In the genomic region with DNA sequence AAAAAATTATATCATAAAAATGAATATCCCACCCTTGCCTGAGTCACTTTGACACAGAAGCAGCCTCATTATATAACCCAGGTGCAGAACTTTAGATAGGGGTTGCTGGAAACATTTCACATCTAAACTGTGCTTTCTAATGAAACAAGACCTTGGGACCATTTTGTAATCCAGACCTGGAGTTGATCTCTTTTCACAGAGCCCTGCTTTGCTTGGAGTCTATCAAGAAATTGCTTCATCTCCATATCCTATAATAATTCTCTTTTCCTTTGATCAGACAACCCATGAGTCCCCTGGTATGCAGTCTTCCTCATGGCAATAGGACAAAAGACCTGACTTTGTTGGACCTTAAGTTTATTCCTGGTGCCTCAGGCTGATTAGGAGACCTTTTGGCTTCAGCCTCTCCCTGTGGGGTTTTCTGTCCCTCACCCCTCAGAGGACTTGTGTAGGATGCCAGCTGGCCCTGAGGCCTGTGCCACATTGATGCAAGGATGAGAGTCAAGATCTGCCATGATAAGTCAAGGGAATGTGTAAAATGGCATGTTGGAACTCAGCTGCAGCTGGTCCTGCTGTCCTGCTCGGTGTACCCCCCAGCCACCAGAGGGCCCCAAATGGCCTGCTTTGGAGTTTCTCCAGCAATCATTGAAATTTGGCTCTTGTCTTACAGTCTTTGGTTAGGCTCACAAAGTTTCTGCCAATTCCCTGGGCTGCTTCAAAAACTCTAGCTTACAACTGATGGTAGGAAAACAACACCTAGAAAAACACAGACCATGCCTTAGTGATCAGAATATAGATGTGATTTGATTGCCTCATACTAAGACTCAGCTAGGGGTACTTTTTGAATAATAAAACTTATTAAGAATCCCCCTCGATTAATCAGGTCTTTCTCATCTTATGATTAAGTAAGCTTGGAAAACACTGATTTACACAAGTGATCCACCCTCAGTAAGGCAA, we compare ENCODE assay signal across 8 cellular contexts.
DNase-seq lines count a peak whose midpoint lies in the region; ATAC-seq and TF ChIP-seq lines count a peak whose summit lies in the region.

No MANE protein-coding gene starts in this region.

- ATAC-seq in HG03280 (IDR thresholded peaks at IDR 0.05; ENCODE audit: unreplicated experiment) (no peak), GM19397 (IDR thresholded peaks at IDR 0.05; ENCODE audit: unreplicated experiment) (no peak)

- DNase-seq in GM10266 (ENCODE audit: extremely low spot score), result peak; percentile 46
- peak; percentile 12 for DNase-seq in NCI-H526 treated with DMSO at 0.1 percent for 48 hours (lab: John Stamatoyannopoulos, UW)
- DNase-seq in amygdala (lab: John Stamatoyannopoulos, UW), result peak in 45 of 56 donors; percentile 0 to 60 (median 24)
- peak; percentile 26 for DNase-seq in iris pigment epithelial cell (ENCODE audit: low read depth)
- DNase-seq in stimulated activated CD4-positive, alpha-beta T cell treated with anti-CD3 and anti-CD28 coated beads, Interleukin-4, amount 100 ng/mL, for 48 hours (ENCODE audit: low read depth in 2 of 2), result peak; percentile 14 to 20

- H3K27ac ChIP-seq in 22Rv1, result no peak overlapping the region

- TF ChIP-seq CTCF in 22Rv1 (IDR thresholded peaks at IDR 0.05) (peak; percentile 30), GM10266 (IDR thresholded peaks at IDR 0.05; ENCODE audit: control insufficient read depth, insufficient read depth, low read depth, missing control alignments) (peak; percentile 73)
